ENCODE assay signal across 32 cellular contexts in the genomic region with DNA sequence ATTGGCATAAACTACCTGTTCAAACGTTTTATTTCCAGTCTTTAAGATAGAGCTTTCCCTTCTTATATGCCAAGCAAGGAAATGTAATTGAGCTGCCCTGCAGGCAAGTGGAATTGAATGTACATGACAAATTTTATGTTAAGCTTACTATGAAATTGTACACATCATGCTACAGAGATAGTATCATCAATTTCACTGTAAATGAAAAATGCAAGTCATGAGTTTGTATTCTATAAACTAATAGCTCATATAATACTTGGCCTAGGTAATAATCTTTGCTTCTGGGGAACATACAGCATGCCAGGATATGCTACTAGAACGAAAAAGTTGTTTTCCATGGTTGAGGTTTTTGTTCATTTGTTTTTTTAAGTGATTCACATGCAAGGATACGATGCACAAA.
"Had no signal": no experiment of that assay in that cellular context is flagged by ENCODE, and none has a peak within 500 bp of the region (broad histone marks: within the 10 kb centered on the region; RNA-seq: fewer than 3 reads in every experiment).

No MANE protein-coding gene starts in this region.

- H3K27me3 ChIP-seq: adrenal gland, body of pancreas, brain microvascular endothelial cell, breast epithelium had no signal

- FAIRE-seq: astrocyte, colon, TTC549 had no signal

- H3K9me3 ChIP-seq: adrenal gland, body of pancreas, breast epithelium had no signal

- H3K4me1 ChIP-seq: breast epithelium had no signal

- DNase-seq: activated B cell treated with CpG ODN at 0.5 μM for 24 hours; activated CD4-positive, alpha-beta memory T cell treated with anti-CD3 and anti-CD28 coated beads for 36 hours; activated CD4-positive, alpha-beta T cell treated with anti-CD3 and anti-CD28 coated beads for 4 hours; activated CD4-positive, alpha-beta T cell treated with anti-CD3 and anti-CD28 coated beads, Interleukin-2, amount 50 U/mL, for 1 hour; activated CD4-positive, alpha-beta T cell treated with anti-CD3 and anti-CD28 coated beads, Interleukin-2, amount 50 U/mL, for 4 hours; activated CD4-positive, CD25-positive, alpha-beta regulatory T cell treated with anti-CD3 and anti-CD28 coated beads, Interleukin-2, amount 50 U/mL, for 72 hours; activated CD8-positive, alpha-beta memory T cell treated with anti-CD3 and anti-CD28 coated beads, Interleukin-2, amount 50 U/mL, for 4 hours; activated CD8-positive, alpha-beta T cell treated with anti-CD3 and anti-CD28 coated beads for 36 hours; activated effector memory CD4-positive, alpha-beta T cell treated with anti-CD3 and anti-CD28 coated beads, Interleukin-2, amount 50 U/mL, for 16 hours; activated gamma-delta T cell treated with Interleukin-2 at 50 U/mL for 16 hours; activated naive CD4-positive, alpha-beta T cell; activated naive CD4-positive, alpha-beta T cell treated with anti-CD3 and anti-CD28 coated beads for 36 hours; activated naive CD4-positive, alpha-beta T cell treated with anti-CD3 and anti-CD28 coated beads, Interleukin-2, amount 50 U/mL, for 16 hours; activated naive CD8-positive, alpha-beta T cell treated with anti-CD3 and anti-CD28 coated beads for 36 hours; activated T-cell treated with anti-CD3 and anti-CD28 coated beads for 4 hours; activated T-cell treated with anti-CD3 and anti-CD28 coated beads, Interleukin-2, amount 50 U/mL, for 1 hour; activated T-cell treated with anti-CD3 and anti-CD28 coated beads, Interleukin-2, amount 50 U/mL, for 4 hours; activated T-cell treated with anti-CD3 and anti-CD28 coated beads, Interleukin-2, amount 50 U/mL, for 72 hours; adrenal gland; amniotic stem cell; aorta; body of pancreas; brain microvascular endothelial cell; central memory CD4-positive, alpha-beta T cell; T-helper 9 cell had no signal

- H3K36me3 ChIP-seq: adrenal gland, brain microvascular endothelial cell, breast epithelium had no signal

- H3K27ac ChIP-seq: adrenal gland, body of pancreas, brain microvascular endothelial cell, breast epithelium, VCaP had no signal

- ATAC-seq: activated CD8-positive, alpha-beta T cell treated with anti-CD3 and anti-CD28 coated beads for 36 hours; activated naive CD4-positive, alpha-beta T cell treated with anti-CD3 and anti-CD28 coated beads, Interleukin-2, amount 50 U/mL, for 72 hours; activated T-cell treated with anti-CD3 and anti-CD28 coated beads, Interleukin-2, amount 50 U/mL, for 4 hours; activated T-cell treated with anti-CD3 and anti-CD28 coated beads, Interleukin-2, amount 50 U/mL, for 72 hours; activated T-helper 17 cell treated with anti-CD3 and anti-CD28 coated beads, Interleukin-2, amount 50 U/mL, for 72 hours; body of pancreas had no signal

- H3K4me3 ChIP-seq: adrenal gland, body of pancreas, breast epithelium had no signal
